ENCODE assay signal across 12 cellular contexts in the genomic region with DNA sequence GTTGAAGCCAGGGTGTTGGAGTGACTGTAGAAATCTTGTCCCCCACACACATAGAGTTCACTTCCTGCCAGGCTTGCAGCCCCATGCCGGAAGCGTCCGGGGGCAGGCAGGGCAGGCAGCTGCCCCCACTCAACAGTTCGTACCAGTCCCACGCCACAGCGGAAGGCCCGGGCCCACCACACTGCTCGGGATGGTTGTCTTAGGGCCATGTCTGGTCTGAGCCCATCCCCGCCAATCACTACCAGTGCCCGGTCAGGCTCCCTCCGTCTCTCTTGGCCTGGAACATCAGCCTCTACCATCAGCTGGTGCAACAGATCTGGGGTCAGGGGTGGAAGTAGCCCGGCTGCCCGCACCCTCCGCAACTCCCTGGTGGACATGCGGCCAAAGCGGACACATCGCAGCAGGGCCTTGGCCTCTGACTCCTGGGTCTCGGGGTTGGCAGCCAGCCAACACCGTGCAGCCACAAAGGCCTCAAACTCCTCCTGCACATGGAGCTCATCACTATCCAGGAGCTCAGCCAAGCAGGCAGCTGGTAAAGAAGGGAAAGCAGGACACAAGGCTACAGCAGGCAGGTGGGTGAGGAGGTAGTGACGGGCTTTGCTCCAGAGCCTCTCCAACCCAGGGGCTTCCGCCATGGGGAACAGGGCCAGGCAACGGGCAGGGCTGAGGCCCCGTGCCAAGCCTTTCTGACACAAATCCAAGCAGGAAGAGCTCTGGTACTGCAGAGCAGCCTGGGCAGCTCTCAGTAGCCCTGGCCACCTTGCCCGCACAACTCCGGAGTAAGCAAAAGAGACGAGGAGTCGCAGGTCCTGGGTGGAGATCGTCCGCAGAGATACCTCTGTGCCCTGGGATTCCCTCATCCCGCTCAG. TPM values are rescaled to one million over a fixed set of nuclear protein-coding genes. Genes with fewer than 3 reads are reported as not detected.
DNase-seq lines count a peak whose midpoint lies in the region; ATAC-seq and TF ChIP-seq lines count a peak whose summit lies in the region.
"Had no signal": no experiment of that assay in that cellular context is flagged by ENCODE, and none has a peak within 500 bp of the region (broad histone marks: within the 10 kb centered on the region; RNA-seq: fewer than 3 reads in every experiment).

No MANE protein-coding gene starts in this region.

- H3K4me3 ChIP-seq in SK-N-SH (ENCODE audit: low read depth in 2 of 2, low read length in 1 of 2): no peak overlapping the region
- H3K4me3 ChIP-seq: smooth muscle cell had no signal

- ATAC-seq in SK-N-SH treated with all-trans-retinoic acid at 6 μM for 48 hours (no peak), left colon (peak; percentile 76), HG03175 (IDR thresholded peaks at IDR 0.05; ENCODE audit: unreplicated experiment) (no peak)
- ATAC-seq in activated CD8-positive, alpha-beta T cell treated with anti-CD3 and anti-CD28 coated beads, Interleukin-2, amount 10 ng/mL, durations not matched to agents 7 days and 5 days: peak; percentile 51
- peak; percentile 48 for ATAC-seq in stimulated activated naive CD8-positive, alpha-beta T cell treated with anti-CD3 and anti-CD28 coated beads, Interleukin-15, amount 100 ng/mL, for 72 hours

- peak overlapping the region; percentile 94 for H3K27ac Mint-ChIP-seq in activated CD8-positive, alpha-beta T cell treated with anti-CD3 and anti-CD28 coated beads, Interleukin-2, amount 10 ng/mL, durations not matched to agents 7 days and 5 days
- H3K27ac Mint-ChIP-seq in stimulated activated naive CD8-positive, alpha-beta T cell treated with anti-CD3 and anti-CD28 coated beads, Interleukin-15, amount 100 ng/mL, for 72 hours: peak overlapping the region; percentile 76 to 93
- no peak overlapping the region for H3K27ac Mint-ChIP-seq in glutamatergic neuron (ENCODE audit: unreplicated experiment)
- H3K27ac Mint-ChIP-seq: activated CD4-positive, alpha-beta memory T cell treated with anti-CD3 and anti-CD28 coated beads, Interleukin-2, amount 10 ng/mL, durations not matched to agents 7 days and 5 days had no signal

- no peak for TF ChIP-seq EP300 in SK-N-SH (IDR thresholded peaks at IDR 0.05; ENCODE audit: borderline replicate concordance in 1 of 2, low read depth in 1 of 2, low read length in 1 of 2)

- no peak for TF ChIP-seq RAD21 in SK-N-SH (IDR thresholded peaks at IDR 0.05; ENCODE audit: low read length)

- no peaks in the 10 kb centered on the region for H3K9me3 Mint-ChIP-seq in activated CD8-positive, alpha-beta T cell treated with anti-CD3 and anti-CD28 coated beads, Interleukin-2, amount 10 ng/mL, durations not matched to agents 7 days and 5 days (ENCODE audit: insufficient read depth)
- H3K9me3 Mint-ChIP-seq in stimulated activated naive CD8-positive, alpha-beta T cell treated with anti-CD3 and anti-CD28 coated beads, Interleukin-15, amount 100 ng/mL, for 72 hours: no peaks in the 10 kb centered on the region
- H3K9me3 Mint-ChIP-seq in glutamatergic neuron (ENCODE audit: unreplicated experiment): peaks cover 3% of the 10 kb centered on the region
- H3K9me3 Mint-ChIP-seq: activated CD4-positive, alpha-beta memory T cell treated with anti-CD3 and anti-CD28 coated beads, Interleukin-2, amount 10 ng/mL, durations not matched to agents 7 days and 5 days had no signal

- no peaks in the 10 kb centered on the region for H3K27me3 Mint-ChIP-seq in activated CD8-positive, alpha-beta T cell treated with anti-CD3 and anti-CD28 coated beads, Interleukin-2, amount 10 ng/mL, durations not matched to agents 7 days and 5 days (ENCODE audit: low read depth)
- H3K27me3 Mint-ChIP-seq in stimulated activated naive CD8-positive, alpha-beta T cell treated with anti-CD3 and anti-CD28 coated beads, Interleukin-15, amount 100 ng/mL, for 72 hours: no peaks in the 10 kb centered on the region
- H3K27me3 Mint-ChIP-seq in glutamatergic neuron (ENCODE audit: unreplicated experiment): no peaks in the 10 kb centered on the region

- H2AFZ ChIP-seq in SK-N-SH (ENCODE audit: low read depth): no peak overlapping the region

- intact Hi-C loops in left colon (cut with DNase I, micrococcal nuclease): no loop called here

- whole genome bisulfite sequencing in SK-N-SH (ENCODE audit: low lambda C conversion rate): 80% methylated on average over 8 of the region's 30 CpGs

- H3K27me3 ChIP-seq in SK-N-SH (ENCODE audit: insufficient read depth): no peaks in the 10 kb centered on the region

- no peak overlapping the region for H3K9ac ChIP-seq in SK-N-SH

- no peak overlapping the region for H3K4me2 ChIP-seq in SK-N-SH
- H3K4me2 ChIP-seq: smooth muscle cell had no signal

- no peaks in the 10 kb centered on the region for H3K79me2 ChIP-seq in SK-N-SH (ENCODE audit: insufficient read depth)

- no peaks in the 10 kb centered on the region for H3K9me3 ChIP-seq in SK-N-SH

- DNase-seq in SK-N-SH (no peak), left colon (peak; percentile 47 to 65), COLO829 (ENCODE audit: low spot score) (no peak), glutamatergic neuron (no peak)
- peak; percentile 43 for DNase-seq in activated CD8-positive, alpha-beta T cell treated with anti-CD3 and anti-CD28 coated beads, Interleukin-2, amount 10 ng/mL, durations not matched to agents 7 days and 5 days
- peak; percentile 23 to 40 for DNase-seq in stimulated activated naive CD8-positive, alpha-beta T cell treated with anti-CD3 and anti-CD28 coated beads, Interleukin-15, amount 100 ng/mL, for 72 hours
- DNase-seq: activated CD4-positive, alpha-beta memory T cell treated with anti-CD3 and anti-CD28 coated beads, Interleukin-2, amount 10 ng/mL, durations not matched to agents 7 days and 5 days had no signal

- H3F3A ChIP-seq in SK-N-SH (replicated peaks; ENCODE audit: insufficient read depth): no peaks in the 10 kb centered on the region

- peaks cover 42% of the 10 kb centered on the region for H3K4me1 Mint-ChIP-seq in activated CD8-positive, alpha-beta T cell treated with anti-CD3 and anti-CD28 coated beads, Interleukin-2, amount 10 ng/mL, durations not matched to agents 7 days and 5 days (ENCODE audit: low read depth)
- H3K4me1 Mint-ChIP-seq in stimulated activated naive CD8-positive, alpha-beta T cell treated with anti-CD3 and anti-CD28 coated beads, Interleukin-15, amount 100 ng/mL, for 72 hours: peaks cover 36% of the 10 kb centered on the region
- no peaks in the 10 kb centered on the region for H3K4me1 Mint-ChIP-seq in glutamatergic neuron (ENCODE audit: low read depth, unreplicated experiment)

- H3K27ac ChIP-seq in SK-N-SH (ENCODE audit: low read depth in 2 of 2, low read length in 1 of 2): no peak overlapping the region

- peaks cover 9% of the 10 kb centered on the region for H3K36me3 Mint-ChIP-seq in activated CD8-positive, alpha-beta T cell treated with anti-CD3 and anti-CD28 coated beads, Interleukin-2, amount 10 ng/mL, durations not matched to agents 7 days and 5 days (ENCODE audit: low read depth)
- H3K36me3 Mint-ChIP-seq in glutamatergic neuron (ENCODE audit: unreplicated experiment): no peaks in the 10 kb centered on the region

- no peak for TF ChIP-seq CTCF in SK-N-SH (IDR thresholded peaks at IDR 0.05)
- no peak for TF ChIP-seq CTCF in glutamatergic neuron (IDR thresholded peaks at IDR 0.05; ENCODE audit: partially characterized antibody, unreplicated experiment)

- CTCF ChIA-PET in SK-N-SH (lab: Yijun Ruan, JAX): interaction anchor here (0.7 to 2.0 kb wide), 3 partner anchors 13 to 102 kb away, joined by 3 to 7 read pairs (median 3); no protein-coding TSS in a partner anchor
- CTCF ChIA-PET in activated CD8-positive, alpha-beta T cell treated with anti-CD3 and anti-CD28 coated beads, Interleukin-2, amount 10 ng/mL, durations not matched to agents 7 days and 5 days (lab: Charles Lee): interaction anchor here (0.8 to 3.8 kb wide), 5 partner anchors 11 to 33 kb away, joined by 3 to 24 read pairs (median 5); partner anchors contain the start of gene PIP4P1

- H4K20me1 ChIP-seq in SK-N-SH (ENCODE audit: insufficient read depth): no peaks in the 10 kb centered on the region

- POLR2A ChIA-PET in SK-N-SH (lab: Yijun Ruan, JAX): interaction anchor here (1.1 kb wide), 1 partner anchor 16 kb away, joined by 3 read pairs; no protein-coding TSS in a partner anchor
- POLR2A ChIA-PET in activated CD8-positive, alpha-beta T cell treated with anti-CD3 and anti-CD28 coated beads, Interleukin-2, amount 10 ng/mL, durations not matched to agents 7 days and 5 days (lab: Charles Lee): interaction anchor here (0.7 to 3.3 kb wide), 5 partner anchors 11 to 40 kb away, joined by 3 to 22 read pairs (median 10); partner anchors contain the start of genes PIP4P1, PNP and TEP1

- H3K4me3 Mint-ChIP-seq in activated CD8-positive, alpha-beta T cell treated with anti-CD3 and anti-CD28 coated beads, Interleukin-2, amount 10 ng/mL, durations not matched to agents 7 days and 5 days: peak overlapping the region; percentile 78
- peak overlapping the region in 1 of 2 donors; percentile 71 for H3K4me3 Mint-ChIP-seq in stimulated activated naive CD8-positive, alpha-beta T cell treated with anti-CD3 and anti-CD28 coated beads, Interleukin-15, amount 100 ng/mL, for 72 hours
- no peak overlapping the region for H3K4me3 Mint-ChIP-seq in glutamatergic neuron (ENCODE audit: unreplicated experiment)
- H3K4me3 Mint-ChIP-seq: activated CD4-positive, alpha-beta memory T cell treated with anti-CD3 and anti-CD28 coated beads, Interleukin-2, amount 10 ng/mL, durations not matched to agents 7 days and 5 days had no signal

- H3K9me2 ChIP-seq in SK-N-SH: no peaks in the 10 kb centered on the region

- H3K4me1 ChIP-seq in SK-N-SH (ENCODE audit: control insufficient read depth in 1 of 2, insufficient read depth in 2 of 2, low read depth in 1 of 2, low read length in 1 of 2): peaks cover 0 to 7% of the 10 kb centered on the region in 2 experiments; a peak in 1 of 4 replicates

- no peaks in the 10 kb centered on the region for H3K36me3 ChIP-seq in SK-N-SH (replicated peaks in 1 of 2; ENCODE audit: control insufficient read depth in 1 of 2, insufficient read depth in 2 of 2, low read length in 1 of 2)

RNA-seq across cellular contexts. Expression of gene KLHL33, which starts 5.9 kb away (rescaled TPM):
- not detected in 2 replicates for polyA plus RNA-seq in SK-N-SH (2012; rRNA removed)
- under 0.01 TPM in 1 of 2 replicates, not detected in the other for polyA plus RNA-seq in SK-N-SH (2012; cell fraction: cytosol; rRNA removed)
- polyA plus RNA-seq in SK-N-SH (2012; cell fraction: nucleus; rRNA removed): 0.02 and 0.08 TPM in 2 replicates
- total RNA-seq in activated CD8-positive, alpha-beta T cell treated with anti-CD3 and anti-CD28 coated beads, Interleukin-2, amount 10 ng/mL, durations not matched to agents 7 days and 5 days: 1 to 10 TPM; 2.4 to 2.7 TPM
- total RNA-seq in left colon (under 1 TPM; 0.09 to 0.31 TPM), glutamatergic neuron (ENCODE audit: unreplicated experiment) (0.15 TPM)
- total RNA-seq: HT1080, NCI-H460, smooth muscle cell had no signal

RNA-seq across cellular contexts. Expression of gene TEP1, which starts 16.7 kb away (rescaled TPM):
- polyA plus RNA-seq in SK-N-SH (2012; rRNA removed): 12.1 and 13.3 TPM in 2 replicates
- polyA plus RNA-seq in SK-N-SH (2012; cell fraction: cytosol; rRNA removed): 6.5 TPM in 2 replicates
- polyA plus RNA-seq in SK-N-SH (2012; cell fraction: nucleus; rRNA removed): 40.3 and 55.9 TPM in 2 replicates
- 10 to 100 TPM; 34.6 to 48.7 TPM for total RNA-seq in activated CD8-positive, alpha-beta T cell treated with anti-CD3 and anti-CD28 coated beads, Interleukin-2, amount 10 ng/mL, durations not matched to agents 7 days and 5 days
- total RNA-seq in left colon (10 to 100 TPM; 72.1 to 74.3 TPM), glutamatergic neuron (ENCODE audit: unreplicated experiment) (22.7 TPM)

RNA-seq across cellular contexts. Expression of gene OSGEP, which starts 24.6 kb away (rescaled TPM):
- polyA plus RNA-seq in SK-N-SH (2012; rRNA removed): 32.9 and 38.7 TPM in 2 replicates
- 18.2 and 24.9 TPM in 2 replicates for polyA plus RNA-seq in SK-N-SH (2012; cell fraction: cytosol; rRNA removed)
- 119 and 124 TPM in 2 replicates for polyA plus RNA-seq in SK-N-SH (2012; cell fraction: nucleus; rRNA removed)
- 10 to 100 TPM; 51.8 to 56.6 TPM for total RNA-seq in activated CD8-positive, alpha-beta T cell treated with anti-CD3 and anti-CD28 coated beads, Interleukin-2, amount 10 ng/mL, durations not matched to agents 7 days and 5 days
- total RNA-seq in left colon: 10 to 100 TPM; 31.2 to 35.0 TPM
- total RNA-seq in glutamatergic neuron (ENCODE audit: unreplicated experiment): 65.0 TPM

RNA-seq across cellular contexts. Expression of gene APEX1, which starts 25.0 kb away (rescaled TPM):
- polyA plus RNA-seq in SK-N-SH (2012; rRNA removed): 279 and 291 TPM in 2 replicates
- polyA plus RNA-seq in SK-N-SH (2012; cell fraction: cytosol; rRNA removed): 279 and 296 TPM in 2 replicates
- 294 and 297 TPM in 2 replicates for polyA plus RNA-seq in SK-N-SH (2012; cell fraction: nucleus; rRNA removed)
- 100 to 1,000 TPM; 135 to 142 TPM for total RNA-seq in activated CD8-positive, alpha-beta T cell treated with anti-CD3 and anti-CD28 coated beads, Interleukin-2, amount 10 ng/mL, durations not matched to agents 7 days and 5 days
- total RNA-seq in left colon (10 to 100 TPM; 80.5 to 93.9 TPM), glutamatergic neuron (ENCODE audit: unreplicated experiment) (265 TPM)

RNA-seq across cellular contexts. Expression of gene PIP4P1, which starts 31.2 kb away (rescaled TPM):
- polyA plus RNA-seq in SK-N-SH (2012; rRNA removed): 30.7 and 38.9 TPM in 2 replicates
- polyA plus RNA-seq in SK-N-SH (2012; cell fraction: cytosol; rRNA removed): 19.5 and 25.1 TPM in 2 replicates
- 71.7 and 88.9 TPM in 2 replicates for polyA plus RNA-seq in SK-N-SH (2012; cell fraction: nucleus; rRNA removed)
- 10 to 100 TPM; 31.3 to 31.6 TPM for total RNA-seq in activated CD8-positive, alpha-beta T cell treated with anti-CD3 and anti-CD28 coated beads, Interleukin-2, amount 10 ng/mL, durations not matched to agents 7 days and 5 days
- total RNA-seq in left colon (10 to 100 TPM; 42.0 to 42.9 TPM), glutamatergic neuron (ENCODE audit: unreplicated experiment) (49.1 TPM)

Comparison
In these comparisons a context has a peak if more than half of its experiments do, and no peak if none do; other contexts are left out.
1. DNase-seq: peak in activated CD8-positive, alpha-beta T cell treated with anti-CD3 and anti-CD28 coated beads, Interleukin-2, amount 10 ng/mL, durations not matched to agents 7 days and 5 days (single experiment), left colon (2 of 2) and stimulated activated naive CD8-positive, alpha-beta T cell treated with anti-CD3 and anti-CD28 coated beads, Interleukin-15, amount 100 ng/mL, for 72 hours (2 of 2); none in SK-N-SH (single experiment), COLO829 (single experiment) and glutamatergic neuron (single experiment).
2. ATAC-seq: peak in activated CD8-positive, alpha-beta T cell treated with anti-CD3 and anti-CD28 coated beads, Interleukin-2, amount 10 ng/mL, durations not matched to agents 7 days and 5 days (single experiment), left colon (single experiment) and stimulated activated naive CD8-positive, alpha-beta T cell treated with anti-CD3 and anti-CD28 coated beads, Interleukin-15, amount 100 ng/mL, for 72 hours (single experiment); none in SK-N-SH treated with all-trans-retinoic acid at 6 μM for 48 hours (single experiment) and HG03175 (single experiment).